In genomic region chr12:49259452-49259851, GRCh38 we compare ENCODE assay signal across 2 cellular contexts.
TF ChIP-seq lines count a peak whose summit lies in the region.

No MANE protein-coding gene starts in this region.

TF ChIP-seq in SK-N-SH, 30 proteins besides CTCF, POLR2A, EP300 and RAD21:
- no peak for TF ChIP-seq PBX3 (IDR thresholded peaks at IDR 0.05)
- no peak for TF ChIP-seq POLR2AphosphoS5 (IDR thresholded peaks at IDR 0.05; ENCODE audit: low read depth, low read length)
- TF ChIP-seq TEAD4 (IDR thresholded peaks at IDR 0.05; ENCODE audit: borderline replicate concordance, insufficient read depth), result no peak

TF ChIP-seq in SK-N-SH treated with all-trans-retinoic acid at 6 μM for 48 hours, 23 proteins besides CTCF, POLR2A, EP300 and RAD21 (continued from another document):
- TF ChIP-seq CREB5 (CRISPR knock-in tag; IDR thresholded peaks at IDR 0.05; ENCODE audit: low read depth), result no peak
- no peak for TF ChIP-seq BACH2 (CRISPR knock-in tag; IDR thresholded peaks at IDR 0.05; ENCODE audit: borderline replicate concordance)
- no peak for TF ChIP-seq POU6F1 (CRISPR knock-in tag; IDR thresholded peaks at IDR 0.05; ENCODE audit: borderline replicate concordance, low read depth)
- no peak for TF ChIP-seq PATZ1 (CRISPR knock-in tag; IDR thresholded peaks at IDR 0.05; ENCODE audit: borderline replicate concordance)
- no peak for TF ChIP-seq CSDC2 (CRISPR knock-in tag; IDR thresholded peaks at IDR 0.05)
- TF ChIP-seq SNAI2 (CRISPR knock-in tag; IDR thresholded peaks at IDR 0.05), result no peak
- no peak for TF ChIP-seq ZC3H10 (CRISPR knock-in tag; IDR thresholded peaks at IDR 0.05)
- TF ChIP-seq ARNTL (CRISPR knock-in tag; IDR thresholded peaks at IDR 0.05; ENCODE audit: borderline replicate concordance, low read depth), result no peak
